Comparison of ENCODE assay signal across 13 cellular contexts in genomic region chr14:103870891-103871595, GRCh38. TPM values are rescaled to one million over a fixed set of nuclear protein-coding genes. Genes with fewer than 3 reads are reported as not detected.
A peak's percentile ranks its signal among the peaks of the same experiment; 100 is the strongest.
DNase-seq lines count a peak whose midpoint lies in the region; ATAC-seq and TF ChIP-seq lines count a peak whose summit lies in the region.
"Had no signal": no experiment of that assay in that cellular context is flagged by ENCODE, and none has a peak within 500 bp of the region (broad histone marks: within the 10 kb centered on the region; RNA-seq: fewer than 3 reads in every experiment).

No MANE protein-coding gene starts in this region.

- no peak for TF ChIP-seq EP300 in upper lobe of left lung (IDR thresholded peaks at IDR 0.05)

- TF ChIP-seq POLR2A in upper lobe of left lung (IDR thresholded peaks at IDR 0.05): no peak

- peaks cover 3% of the 10 kb centered on the region for H3K9me3 Mint-ChIP-seq in activated CD8-positive, alpha-beta T cell treated with anti-CD3 and anti-CD28 coated beads for 36 hours
- H3K9me3 Mint-ChIP-seq: mesothelial cell of epicardium had no signal

- no peak for TF ChIP-seq CTCF in heart right ventricle (IDR thresholded peaks at IDR 0.05)
- no peak for TF ChIP-seq CTCF in activated CD8-positive, alpha-beta T cell treated with anti-CD3 and anti-CD28 coated beads for 36 hours (IDR thresholded peaks at IDR 0.05)
- TF ChIP-seq CTCF in upper lobe of left lung (IDR thresholded peaks at IDR 0.05): no peak

- peak overlapping the region; percentile 37 for H3K4me3 Mint-ChIP-seq in activated CD8-positive, alpha-beta T cell treated with anti-CD3 and anti-CD28 coated beads for 36 hours

- POLR2A ChIA-PET in activated CD8-positive, alpha-beta T cell treated with anti-CD3 and anti-CD28 coated beads for 36 hours (lab: Charles Lee): no interaction called here

- WGBS in heart right ventricle, 2 donors: 84 to 85% methylated on average over 8 of the region's 8 CpGs
- 76 to 85% methylated on average over 7 to 8 of the region's 8 CpGs for WGBS in upper lobe of left lung, 2 donors

- no peaks in the 10 kb centered on the region for H3K27me3 Mint-ChIP-seq in activated CD8-positive, alpha-beta T cell treated with anti-CD3 and anti-CD28 coated beads for 36 hours

- no peak overlapping the region for H3K27ac Mint-ChIP-seq in activated CD8-positive, alpha-beta T cell treated with anti-CD3 and anti-CD28 coated beads for 36 hours

- H3K4me3 ChIP-seq in heart right ventricle (peak overlapping the region in 1 of 10 donors; percentile 56), upper lobe of left lung (peak overlapping the region in 1 of 4 donors; percentile 43)

- H3K4me1 ChIP-seq in heart right ventricle (peaks cover 13 to 50% (median 27%) of the 10 kb centered on the region in 9 donors), upper lobe of left lung (peaks cover 23 to 56% (median 33%) of the 10 kb centered on the region in 4 donors)

- H3K27ac ChIP-seq in heart right ventricle: peak overlapping the region; percentile 51 to 88 (median 76)
- H3K27ac ChIP-seq in upper lobe of left lung: peak overlapping the region; percentile 69 to 84 (median 79)

- H3K4me1 Mint-ChIP-seq in activated CD8-positive, alpha-beta T cell treated with anti-CD3 and anti-CD28 coated beads for 36 hours (ENCODE audit: low read depth): peaks cover 15% of the 10 kb centered on the region

- H3K36me3 Mint-ChIP-seq in activated CD8-positive, alpha-beta T cell treated with anti-CD3 and anti-CD28 coated beads for 36 hours (ENCODE audit: low read depth): no peaks in the 10 kb centered on the region
- H3K36me3 Mint-ChIP-seq: mesothelial cell of epicardium had no signal

- no peaks in the 10 kb centered on the region for H3K9me3 ChIP-seq in heart right ventricle
- H3K9me3 ChIP-seq in upper lobe of left lung: no peaks in the 10 kb centered on the region
- H3K9me3 ChIP-seq: esophagus muscularis mucosa had no signal

- H3K27me3 ChIP-seq in heart right ventricle (no peaks in the 10 kb centered on the region), upper lobe of left lung (no peaks in the 10 kb centered on the region)

- ATAC-seq in heart right ventricle: no peak
- ATAC-seq in left ventricle myocardium superior: no peak
- no peak for ATAC-seq in activated CD8-positive, alpha-beta T cell treated with anti-CD3 and anti-CD28 coated beads for 36 hours
- peak; percentile 45 for ATAC-seq in left lobe of liver
- no peak for ATAC-seq in upper lobe of left lung (ENCODE audit: low FRiP score in 2 of 2)
- ATAC-seq in HG03139 (IDR thresholded peaks at IDR 0.05; ENCODE audit: unreplicated experiment): no peak

- intact Hi-C loops in heart right ventricle (cut with DNase I) (no loop called here), left ventricle myocardium superior (cut with micrococcal nuclease) (no loop called here)
- intact Hi-C loops in activated CD8-positive, alpha-beta T cell treated with anti-CD3 and anti-CD28 coated beads for 36 hours (cut with micrococcal nuclease): no loop called here

- DNase-seq in heart right ventricle (no peak), left ventricle myocardium superior (no peak), left lobe of liver (ENCODE audit: low spot score) (peak; percentile 48), upper lobe of left lung (no peak), NCI-H82 treated with DMSO at 0.1 percent for 48 hours (lab: John Stamatoyannopoulos, UW; ENCODE audit: unreplicated experiment) (no peak), NCI-H2081 (lab: John Stamatoyannopoulos, UW) (no peak)
- DNase-seq in activated CD8-positive, alpha-beta T cell treated with anti-CD3 and anti-CD28 coated beads for 36 hours: no peak
- DNase-seq: NCI-H345 had no signal

- H3K36me3 ChIP-seq in heart right ventricle (no peaks in the 10 kb centered on the region), upper lobe of left lung (no peaks in the 10 kb centered on the region)
- H3K36me3 ChIP-seq: esophagus muscularis mucosa had no signal

- CTCF ChIA-PET in activated CD8-positive, alpha-beta T cell treated with anti-CD3 and anti-CD28 coated beads for 36 hours (lab: Charles Lee): no interaction called here

RNA-seq across cellular contexts. Expression of gene PPP1R13B, which starts 23.7 kb away (rescaled TPM):
- 100 to 1,000 TPM in 2 of 10 donors, 10 to 100 TPM in 8; 64.8 to 124 (median 77.0) TPM for total RNA-seq in heart right ventricle
- 10 to 100 TPM; 21.6 to 70.2 TPM for polyA plus RNA-seq in heart right ventricle
- 107 TPM for total RNA-seq in left ventricle myocardium superior
- total RNA-seq in activated CD8-positive, alpha-beta T cell treated with anti-CD3 and anti-CD28 coated beads for 36 hours: 10 to 100 TPM; 11.9 to 14.5 TPM
- 15.3 TPM for total RNA-seq in left lobe of liver
- total RNA-seq in upper lobe of left lung: 100 to 1,000 TPM in 1 of 6 donors, 10 to 100 TPM in 5; 37.0 to 117 (median 71.1) TPM

RNA-seq across cellular contexts. Expression of gene TDRD9, which starts 57.2 kb away (rescaled TPM):
- 1 to 10 TPM in 7 of 10 donors, under 1 TPM in 3; 0.55 to 7.4 (median 2.1) TPM for total RNA-seq in heart right ventricle
- 1 to 10 TPM; 2.2 to 8.4 TPM for polyA plus RNA-seq in heart right ventricle
- total RNA-seq in left ventricle myocardium superior: 2.2 TPM
- total RNA-seq in activated CD8-positive, alpha-beta T cell treated with anti-CD3 and anti-CD28 coated beads for 36 hours: 1 to 10 TPM; 1.2 to 1.6 TPM
- 0.75 TPM for total RNA-seq in left lobe of liver
- total RNA-seq in upper lobe of left lung: 1 to 10 TPM; 3.1 to 7.9 (median 5.1) TPM
- total RNA-seq: HT1080; mesothelial cell of epicardium; T-helper 2 cell treated with Interferon-gamma antibody and Interleukin-4, amounts not matched to agents 100 ng/mL and 5 ng/mL, for 36 hours had no signal
